In the genomic region with DNA sequence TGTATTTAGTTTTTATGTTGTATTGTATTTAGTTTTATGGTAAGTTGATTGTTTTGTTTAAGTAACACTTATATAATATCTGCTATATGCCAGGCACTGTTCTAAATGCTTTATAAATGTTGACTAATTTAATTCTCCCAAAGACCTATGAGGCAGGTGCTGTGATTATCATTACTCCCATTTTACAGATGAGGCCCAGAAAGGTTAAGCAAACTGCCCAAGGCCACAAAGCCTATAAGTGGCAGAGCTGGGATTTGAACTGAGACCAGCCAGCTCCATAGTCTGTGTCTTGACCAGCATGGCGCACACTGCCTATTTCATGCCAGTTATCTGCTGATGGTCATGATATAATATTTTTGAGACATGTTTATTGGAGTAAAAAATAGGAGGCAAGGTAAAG, we compare ENCODE assay signal across 12 cellular contexts.
DNase-seq lines count a peak whose midpoint lies in the region; ATAC-seq and TF ChIP-seq lines count a peak whose summit lies in the region.
"Had no signal": no experiment of that assay in that cellular context is flagged by ENCODE, and none has a peak within 500 bp of the region (broad histone marks: within the 10 kb centered on the region; RNA-seq: fewer than 3 reads in every experiment).

No MANE protein-coding gene starts in this region.

- CTCF ChIA-PET in activated naive CD4-positive, alpha-beta T cell treated with anti-CD3 and anti-CD28 coated beads, Interleukin-2, amount 10 ng/mL, durations not matched to agents 7 days and 5 days (lab: Charles Lee), result interaction anchor here (1.0 to 1.6 kb wide), 2 partner anchors 9 to 256 kb away, joined by 3 to 4 read pairs; no protein-coding TSS in a partner anchor

- H3K36me3 ChIP-seq in OCI-LY3 (replicated peaks; ENCODE audit: low read depth, low read length), result peaks cover 79% of the 10 kb centered on the region

- H3K79me2 ChIP-seq in OCI-LY3 (ENCODE audit: low read length), result peaks cover 100% of the 10 kb centered on the region

- H3K4me1 Mint-ChIP-seq in activated naive CD4-positive, alpha-beta T cell treated with anti-CD3 and anti-CD28 coated beads, Interleukin-2, amount 10 ng/mL, durations not matched to agents 7 days and 5 days, result peaks cover 59% of the 10 kb centered on the region
- peaks cover 47% of the 10 kb centered on the region for H3K4me1 Mint-ChIP-seq in central memory CD8-positive, alpha-beta T cell
- H3K4me1 Mint-ChIP-seq in stimulated activated naive B cell treated with anti-CD40 and anti-IgM and Interleukin-4, amounts not matched to agents 10 μg/mL and 1 μg/mL and 100 μg/mL, for 72 hours, result peaks cover 56 to 83% of the 10 kb centered on the region in 2 donors
- H3K4me1 Mint-ChIP-seq: endodermal cell had no signal

- peaks cover 85% of the 10 kb centered on the region for H3K36me3 Mint-ChIP-seq in activated naive CD4-positive, alpha-beta T cell treated with anti-CD3 and anti-CD28 coated beads, Interleukin-2, amount 10 ng/mL, durations not matched to agents 7 days and 5 days
- H3K36me3 Mint-ChIP-seq in central memory CD8-positive, alpha-beta T cell (ENCODE audit: insufficient read depth), result peaks cover 30% of the 10 kb centered on the region
- H3K36me3 Mint-ChIP-seq in stimulated activated naive B cell treated with anti-CD40 and anti-IgM and Interleukin-4, amounts not matched to agents 10 μg/mL and 1 μg/mL and 100 μg/mL, for 72 hours, result peaks cover 72 to 87% of the 10 kb centered on the region in 2 donors

- no peaks in the 10 kb centered on the region for H3K27me3 ChIP-seq in OCI-LY3 (ENCODE audit: low read depth, low read length)
- H3K27me3 ChIP-seq: testis had no signal

- H3K4me2 ChIP-seq in OCI-LY3 (ENCODE audit: low read length), result peak overlapping the region; percentile 91

- H3K9me3 ChIP-seq in OCI-LY3 (ENCODE audit: insufficient read depth, low read length), result peaks cover 15% of the 10 kb centered on the region; the same call in 1 of the 2 replicates
- H3K9me3 ChIP-seq: testis had no signal

- no peak overlapping the region for H2AFZ ChIP-seq in OCI-LY3 (ENCODE audit: low read depth, low read length)

- H4K20me1 ChIP-seq in OCI-LY3 (ENCODE audit: insufficient read depth, low read length), result peaks cover 76% of the 10 kb centered on the region

- peak overlapping the region; percentile 44 for H3K4me3 ChIP-seq in OCI-LY3 (ENCODE audit: low read length)
- H3K4me3 ChIP-seq: testis had no signal

- no peak for TF ChIP-seq CTCF in OCI-LY3 (IDR thresholded peaks at IDR 0.05; ENCODE audit: low read depth, low read length)
- no peak for TF ChIP-seq CTCF in GM20000 (IDR thresholded peaks at IDR 0.05; ENCODE audit: extremely low read depth, missing control alignments)

- no peak for DNase-seq in activated naive CD4-positive, alpha-beta T cell treated with anti-CD3 and anti-CD28 coated beads, Interleukin-2, amount 10 ng/mL, durations not matched to agents 7 days and 5 days
- no peak for DNase-seq in activated naive CD4-positive, alpha-beta T cell (lab: John Stamatoyannopoulos, UW)
- DNase-seq in central memory CD8-positive, alpha-beta T cell (ENCODE audit: low spot score in 2 of 2), result no peak
- DNase-seq in stimulated activated naive B cell treated with anti-CD40 and anti-IgM and Interleukin-4, amounts not matched to agents 10 μg/mL and 1 μg/mL and 100 μg/mL, for 72 hours, result no peak
- DNase-seq in NCI-H1930 (lab: John Stamatoyannopoulos, UW) (no peak), GM20000 (ENCODE audit: low spot score) (no peak)
- DNase-seq: endodermal cell, SK-N-SH, testis had no signal

- H3K9ac ChIP-seq in OCI-LY3 (ENCODE audit: low read length), result peak overlapping the region; percentile 54
- H3K9ac ChIP-seq: SK-N-SH had no signal

- ATAC-seq in central memory CD8-positive, alpha-beta T cell (replicated peaks; ENCODE audit: extremely low read depth, poor library complexity, severe bottlenecking), result no peak
- ATAC-seq in stimulated activated naive B cell treated with anti-CD40 and anti-IgM and Interleukin-4, amounts not matched to agents 10 μg/mL and 1 μg/mL and 100 μg/mL, for 72 hours (replicated peaks), result no peak
- ATAC-seq in HG03432 (IDR thresholded peaks at IDR 0.05; ENCODE audit: unreplicated experiment), result no peak

- peak overlapping the region; percentile 81 for H3K27ac Mint-ChIP-seq in activated naive CD4-positive, alpha-beta T cell treated with anti-CD3 and anti-CD28 coated beads, Interleukin-2, amount 10 ng/mL, durations not matched to agents 7 days and 5 days
- peak overlapping the region; percentile 77 for H3K27ac Mint-ChIP-seq in central memory CD8-positive, alpha-beta T cell (ENCODE audit: low read depth)
- peak overlapping the region; percentile 95 for H3K27ac Mint-ChIP-seq in stimulated activated naive B cell treated with anti-CD40 and anti-IgM and Interleukin-4, amounts not matched to agents 10 μg/mL and 1 μg/mL and 100 μg/mL, for 72 hours
- H3K27ac Mint-ChIP-seq: endodermal cell had no signal

- H3K4me1 ChIP-seq in OCI-LY3 (ENCODE audit: low read length), result peaks cover 78% of the 10 kb centered on the region
- H3K4me1 ChIP-seq: testis had no signal

- H3K4me3 Mint-ChIP-seq in activated naive CD4-positive, alpha-beta T cell treated with anti-CD3 and anti-CD28 coated beads, Interleukin-2, amount 10 ng/mL, durations not matched to agents 7 days and 5 days, result no peak overlapping the region
- no peak overlapping the region for H3K4me3 Mint-ChIP-seq in central memory CD8-positive, alpha-beta T cell
- peak overlapping the region in 1 of 2 donors; percentile 37 for H3K4me3 Mint-ChIP-seq in stimulated activated naive B cell treated with anti-CD40 and anti-IgM and Interleukin-4, amounts not matched to agents 10 μg/mL and 1 μg/mL and 100 μg/mL, for 72 hours
- H3K4me3 Mint-ChIP-seq: endodermal cell, neural crest cell had no signal

- peak overlapping the region; percentile 99 for H3K27ac ChIP-seq in OCI-LY3 (ENCODE audit: low read length)
- H3K27ac ChIP-seq: testis had no signal

- peaks cover 22% of the 10 kb centered on the region for H3K9me3 Mint-ChIP-seq in activated naive CD4-positive, alpha-beta T cell treated with anti-CD3 and anti-CD28 coated beads, Interleukin-2, amount 10 ng/mL, durations not matched to agents 7 days and 5 days
- peaks cover 8% of the 10 kb centered on the region for H3K9me3 Mint-ChIP-seq in central memory CD8-positive, alpha-beta T cell
- H3K9me3 Mint-ChIP-seq in stimulated activated naive B cell treated with anti-CD40 and anti-IgM and Interleukin-4, amounts not matched to agents 10 μg/mL and 1 μg/mL and 100 μg/mL, for 72 hours, result peaks cover 5 to 6% of the 10 kb centered on the region in 2 donors

- H3K27me3 Mint-ChIP-seq in activated naive CD4-positive, alpha-beta T cell treated with anti-CD3 and anti-CD28 coated beads, Interleukin-2, amount 10 ng/mL, durations not matched to agents 7 days and 5 days, result no peaks in the 10 kb centered on the region
- H3K27me3 Mint-ChIP-seq in central memory CD8-positive, alpha-beta T cell, result no peaks in the 10 kb centered on the region
- H3K27me3 Mint-ChIP-seq in stimulated activated naive B cell treated with anti-CD40 and anti-IgM and Interleukin-4, amounts not matched to agents 10 μg/mL and 1 μg/mL and 100 μg/mL, for 72 hours, result no peaks in the 10 kb centered on the region
